Comparison of ENCODE assay signal across 11 cellular contexts in genomic region chr3:133620066-133620784, GRCh38. TPM values are rescaled to one million over a fixed set of nuclear protein-coding genes. Genes with fewer than 3 reads are reported as not detected.
A peak's percentile ranks its signal among the peaks of the same experiment; 100 is the strongest.
DNase-seq lines count a peak whose midpoint lies in the region; ATAC-seq and TF ChIP-seq lines count a peak whose summit lies in the region.
"Had no signal": no experiment of that assay in that cellular context is flagged by ENCODE, and none has a peak within 500 bp of the region (broad histone marks: within the 10 kb centered on the region; RNA-seq: fewer than 3 reads in every experiment).

No MANE protein-coding gene starts in this region.

- peak overlapping the region; percentile 3 to 89 (median 76) for H3K27ac Mint-ChIP-seq in naive B cell

- no peak overlapping the region for H3K4me3 ChIP-seq in upper lobe of right lung

- intact Hi-C loops in upper lobe of right lung (cut with DNase I) = no loop called here

- peaks cover 12 to 14% (median 14%) of the 10 kb centered on the region in 3 donors for H3K4me1 Mint-ChIP-seq in naive B cell

- no peak for TF ChIP-seq CTCF in upper lobe of right lung (IDR thresholded peaks at IDR 0.05)

- peak; percentile 1 for DNase-seq in SIG-M5 treated with dmso at 0.1 percent for 504 hours (lab: John Stamatoyannopoulos, UW; ENCODE audit: unreplicated experiment)
- no peak for DNase-seq in SIG-M5 (lab: John Stamatoyannopoulos, UW)
- peak; percentile 46 for DNase-seq in naive B cell
- no peak for DNase-seq in upper lobe of right lung
- no peak for DNase-seq in NCI-H1436 (lab: John Stamatoyannopoulos, UW)
- DNase-seq in NCI-H524 (lab: John Stamatoyannopoulos, UW) = no peak
- DNase-seq: left cardiac atrium, NCI-H526 treated with DMSO at 0.1 percent for 48 hours, retina had no signal

- H3K4me1 ChIP-seq in upper lobe of right lung = no peaks in the 10 kb centered on the region

- H3K4me3 Mint-ChIP-seq in naive B cell = no peak overlapping the region

- H3K27me3 Mint-ChIP-seq in naive B cell = no peaks in the 10 kb centered on the region

- H3K27me3 ChIP-seq in upper lobe of right lung = no peaks in the 10 kb centered on the region

- H3K27ac ChIP-seq in upper lobe of right lung = no peak overlapping the region

- peaks cover 90% of the 10 kb centered on the region for H3K36me3 ChIP-seq in upper lobe of right lung

- H3K36me3 Mint-ChIP-seq in naive B cell = peaks cover 21 to 27% of the 10 kb centered on the region in 2 donors

- peak; percentile 98 for ATAC-seq in GM21619 (IDR thresholded peaks at IDR 0.05; ENCODE audit: unreplicated experiment)
- ATAC-seq in HG03196 (IDR thresholded peaks at IDR 0.05; ENCODE audit: unreplicated experiment) = peak; percentile 99
- peak; percentile 98 to 99 for ATAC-seq in naive B cell (ENCODE audit: low read depth in 2 of 2)
- no peak for ATAC-seq in upper lobe of right lung
- ATAC-seq: left cardiac atrium had no signal

- H3K9me3 Mint-ChIP-seq in naive B cell = no peaks in the 10 kb centered on the region

- no peaks in the 10 kb centered on the region for H3K9me3 ChIP-seq in upper lobe of right lung

RNA-seq across cellular contexts. Expression of gene TOPBP1, which starts 41.5 kb away (rescaled TPM):
- polyA plus RNA-seq in naive B cell (ENCODE audit: low read depth in 6 of 6) = 10 to 100 TPM in 5 of 6 donors, 1 to 10 TPM in 1; 1.6 to 20.8 (median 11.9) TPM
- 18.1 TPM for total RNA-seq in upper lobe of right lung

RNA-seq across cellular contexts. Expression of gene CDV3, which starts 46.7 kb away (rescaled TPM):
- 10 to 100 TPM; 29.6 to 50.0 (median 38.7) TPM for polyA plus RNA-seq in naive B cell (ENCODE audit: low read depth in 6 of 6)
- total RNA-seq in upper lobe of right lung = 184 TPM

Comparison
In these comparisons a context has a peak if more than half of its experiments do, and no peak if none do; other contexts are left out.
1. DNase-seq: peak in SIG-M5 treated with dmso at 0.1 percent for 504 hours (single experiment) and naive B cell (single experiment); none in SIG-M5 (single experiment), upper lobe of right lung (single experiment), NCI-H1436 (single experiment) and NCI-H524 (0 of 2).